Comparison of ENCODE assay signal across 22 cellular contexts in genomic region chr12:110718222-110718908, GRCh38. TPM values are rescaled to one million over a fixed set of nuclear protein-coding genes. Genes with fewer than 3 reads are reported as not detected.
A peak's percentile ranks its signal among the peaks of the same experiment; 100 is the strongest.
DNase-seq lines count a peak whose midpoint lies in the region; ATAC-seq and TF ChIP-seq lines count a peak whose summit lies in the region.
"Had no signal": no experiment of that assay in that cellular context is flagged by ENCODE, and none has a peak within 500 bp of the region (broad histone marks: within the 10 kb centered on the region; RNA-seq: fewer than 3 reads in every experiment).

No MANE protein-coding gene starts in this region.

- ATAC-seq in natural killer cell = no peak
- no peak for ATAC-seq in natural killer cell treated with Interleukin-12 subunit alpha and Interleukin-12 subunit beta and Interleukin-15 and Interleukin-18, amount 100 ng/mL, for 72 hours
- no peak for ATAC-seq in HG03135 (IDR thresholded peaks at IDR 0.05; ENCODE audit: unreplicated experiment)

- no peak overlapping the region for H3K4me3 Mint-ChIP-seq in natural killer cell
- no peak overlapping the region for H3K4me3 Mint-ChIP-seq in natural killer cell treated with Interleukin-12 subunit alpha and Interleukin-12 subunit beta and Interleukin-15 and Interleukin-18, amount 100 ng/mL, for 72 hours
- H3K4me3 Mint-ChIP-seq in activated naive CD8-positive, alpha-beta T cell treated with anti-CD3 and anti-CD28 coated beads for 36 hours = no peak overlapping the region
- H3K4me3 Mint-ChIP-seq: nephron had no signal

- H3K27ac ChIP-seq in Karpas-422 (ENCODE audit: low read length) = peak overlapping the region; percentile 22
- H3K27ac ChIP-seq: esophagus squamous epithelium, HL-60, skin epidermis, thoracic aorta had no signal

- H3K27me3 ChIP-seq in Karpas-422 (ENCODE audit: low read length) = no peaks in the 10 kb centered on the region
- H3K27me3 ChIP-seq: cardiac muscle cell, esophagus squamous epithelium had no signal

- H3K9me3 Mint-ChIP-seq in natural killer cell = no peaks in the 10 kb centered on the region
- H3K9me3 Mint-ChIP-seq in natural killer cell treated with Interleukin-12 subunit alpha and Interleukin-12 subunit beta and Interleukin-15 and Interleukin-18, amount 100 ng/mL, for 72 hours = no peaks in the 10 kb centered on the region
- no peaks in the 10 kb centered on the region for H3K9me3 Mint-ChIP-seq in activated naive CD8-positive, alpha-beta T cell treated with anti-CD3 and anti-CD28 coated beads for 36 hours
- H3K9me3 Mint-ChIP-seq: nephron had no signal

- no peak overlapping the region for H3K4me2 ChIP-seq in Karpas-422 (ENCODE audit: low read depth, low read length, poor library complexity, severe bottlenecking)

- no peaks in the 10 kb centered on the region; the same call in 1 of the 2 replicates for H4K20me1 ChIP-seq in Karpas-422 (ENCODE audit: insufficient read depth, low read depth, low read length)

- no peaks in the 10 kb centered on the region for H3K9me2 ChIP-seq in Karpas-422 (replicated peaks; ENCODE audit: insufficient read depth, low read length)

- H3K4me1 ChIP-seq in Karpas-422 (ENCODE audit: low read length) = peaks cover 34% of the 10 kb centered on the region
- H3K4me1 ChIP-seq: esophagus squamous epithelium had no signal

- DNase-seq in natural killer cell (no peak), Karpas-422 (peak; percentile 60), putamen (ENCODE audit: low spot score) (no peak), NCI-H226 (no peak)
- no peak for DNase-seq in natural killer cell treated with Interleukin-12 subunit alpha and Interleukin-12 subunit beta and Interleukin-15 and Interleukin-18, amount 100 ng/mL, for 72 hours (ENCODE audit: low spot score)
- DNase-seq in activated naive CD8-positive, alpha-beta T cell treated with anti-CD3 and anti-CD28 coated beads for 36 hours = no peak
- DNase-seq: esophagus squamous epithelium; GDM1; KBM-7; NCI-H1092 treated with DMSO at 0.1 percent for 48 hours; NK-92 treated with Interleukin-12 subunit alpha and Interleukin-12 subunit beta, amount 100 ng/mL, for 24 hours; RPMI8226; stimulated activated CD4-positive, alpha-beta T cell treated with anti-CD3 and anti-CD28 coated beads, Interleukin-4, amount 100 ng/mL, for 24 hours; SW 1271 had no signal

- no peaks in the 10 kb centered on the region for H3K9me3 ChIP-seq in Karpas-422 (ENCODE audit: low read length)
- H3K9me3 ChIP-seq: esophagus squamous epithelium, thoracic aorta had no signal

- H3K27me3 Mint-ChIP-seq in natural killer cell (ENCODE audit: low read depth in 2 of 2) = no peaks in the 10 kb centered on the region
- H3K27me3 Mint-ChIP-seq in natural killer cell treated with Interleukin-12 subunit alpha and Interleukin-12 subunit beta and Interleukin-15 and Interleukin-18, amount 100 ng/mL, for 72 hours = no peaks in the 10 kb centered on the region
- no peaks in the 10 kb centered on the region for H3K27me3 Mint-ChIP-seq in activated naive CD8-positive, alpha-beta T cell treated with anti-CD3 and anti-CD28 coated beads for 36 hours
- H3K27me3 Mint-ChIP-seq: progenitor cell of endocrine pancreas had no signal

- H3K4me1 Mint-ChIP-seq in natural killer cell = peaks cover 0 to 4% of the 10 kb centered on the region in 2 donors
- peaks cover 0 to 9% of the 10 kb centered on the region in 2 donors for H3K4me1 Mint-ChIP-seq in natural killer cell treated with Interleukin-12 subunit alpha and Interleukin-12 subunit beta and Interleukin-15 and Interleukin-18, amount 100 ng/mL, for 72 hours (ENCODE audit: low read depth in 2 of 2)
- H3K4me1 Mint-ChIP-seq in activated naive CD8-positive, alpha-beta T cell treated with anti-CD3 and anti-CD28 coated beads for 36 hours = peaks cover 18% of the 10 kb centered on the region
- H3K4me1 Mint-ChIP-seq: nephron had no signal

- no peak overlapping the region for H3K4me3 ChIP-seq in Karpas-422 (ENCODE audit: low read length)
- H3K4me3 ChIP-seq: cardiac muscle cell, esophagus squamous epithelium, lung, skin epidermis, thoracic aorta had no signal

- peaks cover 49% of the 10 kb centered on the region for H3K36me3 ChIP-seq in Karpas-422 (ENCODE audit: insufficient read depth, low read length)

- no peak overlapping the region for H2AFZ ChIP-seq in Karpas-422 (ENCODE audit: low read length)

- intact Hi-C loops in natural killer cell (cut with micrococcal nuclease) = no loop called here

- peaks cover 33% of the 10 kb centered on the region for H3K36me3 Mint-ChIP-seq in natural killer cell
- peaks cover 37% of the 10 kb centered on the region for H3K36me3 Mint-ChIP-seq in natural killer cell treated with Interleukin-12 subunit alpha and Interleukin-12 subunit beta and Interleukin-15 and Interleukin-18, amount 100 ng/mL, for 72 hours
- H3K36me3 Mint-ChIP-seq in activated naive CD8-positive, alpha-beta T cell treated with anti-CD3 and anti-CD28 coated beads for 36 hours = peaks cover 49% of the 10 kb centered on the region

- peak overlapping the region; percentile 10 to 23 for H3K27ac Mint-ChIP-seq in natural killer cell
- H3K27ac Mint-ChIP-seq in natural killer cell treated with Interleukin-12 subunit alpha and Interleukin-12 subunit beta and Interleukin-15 and Interleukin-18, amount 100 ng/mL, for 72 hours = no peak overlapping the region
- peak overlapping the region; percentile 17 for H3K27ac Mint-ChIP-seq in activated naive CD8-positive, alpha-beta T cell treated with anti-CD3 and anti-CD28 coated beads for 36 hours
- H3K27ac Mint-ChIP-seq: progenitor cell of endocrine pancreas had no signal

- H3K9ac ChIP-seq in Karpas-422 (ENCODE audit: low read length) = no peak overlapping the region

- peaks cover 10% of the 10 kb centered on the region; the same call in 1 of the 2 replicates for H3K79me2 ChIP-seq in Karpas-422 (ENCODE audit: low read length)

- TF ChIP-seq CTCF in natural killer cell (IDR thresholded peaks at IDR 0.05) = no peak

RNA-seq across cellular contexts. Expression of gene PPP1CC, which starts 24.3 kb away (rescaled TPM):
- 100 to 1,000 TPM; 114 to 121 (median 117) TPM for total RNA-seq in natural killer cell
- total RNA-seq in natural killer cell treated with Interleukin-12 subunit alpha and Interleukin-12 subunit beta and Interleukin-15 and Interleukin-18, amount 100 ng/mL, for 72 hours = 100 to 1,000 TPM; 140 to 143 TPM
- 128 and 248 TPM in 2 replicates for total RNA-seq in Karpas-422 (2014; rRNA removed; shearing (Covaris generic); ENCODE audit: low replicate concordance)
- total RNA-seq in activated naive CD8-positive, alpha-beta T cell treated with anti-CD3 and anti-CD28 coated beads for 36 hours = 100 to 1,000 TPM; 260 to 270 TPM

RNA-seq across cellular contexts. Expression of gene HVCN1, which starts 29.4 kb away (rescaled TPM):
- total RNA-seq in natural killer cell = 10 to 100 TPM; 12.5 to 18.4 (median 18.0) TPM
- 1 to 10 TPM in 1 of 2 donors, under 1 TPM in 1; 1.00 to 3.3 TPM for total RNA-seq in natural killer cell treated with Interleukin-12 subunit alpha and Interleukin-12 subunit beta and Interleukin-15 and Interleukin-18, amount 100 ng/mL, for 72 hours
- 5.1 and 11.5 TPM in 2 replicates for total RNA-seq in Karpas-422 (2014; rRNA removed; shearing (Covaris generic); ENCODE audit: low replicate concordance)
- total RNA-seq in activated naive CD8-positive, alpha-beta T cell treated with anti-CD3 and anti-CD28 coated beads for 36 hours = 10 to 100 TPM; 47.4 to 49.1 TPM

Comparison
In these comparisons a context has a peak if more than half of its experiments do, and no peak if none do; other contexts are left out.
1. H3K27ac Mint-ChIP-seq: peak in natural killer cell (2 of 2) and activated naive CD8-positive, alpha-beta T cell treated with anti-CD3 and anti-CD28 coated beads for 36 hours (single experiment); none in natural killer cell treated with Interleukin-12 subunit alpha and Interleukin-12 subunit beta and Interleukin-15 and Interleukin-18, amount 100 ng/mL, for 72 hours (0 of 2).